Comparison of ENCODE assay signal across 1 cellular context in the genomic region with DNA sequence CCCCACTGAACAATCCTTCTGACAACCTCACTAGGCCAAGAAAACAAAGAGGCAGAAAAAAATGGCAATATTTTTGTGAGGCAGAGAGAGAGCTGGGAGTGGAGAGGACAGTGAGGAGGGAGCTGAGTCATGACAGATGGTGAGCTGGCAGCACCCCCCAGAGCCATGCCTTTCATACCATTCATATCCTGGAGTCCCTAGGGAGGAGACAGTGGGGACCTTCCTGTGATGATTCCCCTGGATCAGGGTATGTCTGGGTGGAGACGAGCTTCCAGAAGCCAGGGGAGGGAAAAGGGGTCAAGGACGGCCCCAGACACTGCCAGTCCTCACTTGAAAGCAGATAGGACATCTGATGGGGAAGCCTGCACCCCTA.
TF ChIP-seq lines count a peak whose summit lies in the region.

No MANE protein-coding gene starts in this region.

TF ChIP-seq in HCT116, 20 proteins besides CTCF, POLR2A, EP300 and RAD21 (continued from another document):
- TF ChIP-seq TCF7L2 (IDR thresholded peaks at IDR 0.05; ENCODE audit: borderline replicate concordance, extremely low read depth, insufficient read depth, insufficient read length) (no peak), ELF1 (IDR thresholded peaks at IDR 0.05; ENCODE audit: borderline replicate concordance, low read depth) (no peak)
TF ChIP-seq in HCT116: peak in this region for 0.
